ENCODE assay signal across 21 cellular contexts in the genomic region with DNA sequence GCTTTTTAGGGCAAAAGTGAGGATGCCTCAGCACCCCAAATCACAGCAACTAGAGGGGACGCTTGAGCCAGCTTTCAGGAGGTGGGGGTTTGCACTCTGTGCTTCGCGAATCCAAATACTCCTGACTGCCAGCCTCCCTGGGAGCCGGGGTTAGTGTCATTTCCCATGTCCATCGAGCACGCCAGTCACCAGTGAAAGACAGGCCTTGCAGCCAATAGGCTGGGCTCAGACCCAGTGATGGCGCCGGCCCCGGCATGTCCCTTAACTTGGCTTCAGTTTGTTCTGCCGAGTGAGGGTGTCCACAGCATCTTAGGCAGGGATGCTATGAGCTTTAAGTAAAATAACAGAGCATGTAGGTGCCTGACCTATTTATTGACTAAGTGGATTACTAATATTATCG.
"Had no signal": no experiment of that assay in that cellular context is flagged by ENCODE, and none has a peak within 500 bp of the region (broad histone marks: within the 10 kb centered on the region; RNA-seq: fewer than 3 reads in every experiment).

No MANE protein-coding gene starts in this region.

- H3K4me1 Mint-ChIP-seq: activated naive CD4-positive, alpha-beta T cell treated with anti-CD3 and anti-CD28 coated beads, Interleukin-2, amount 50 U/mL, for 24 hours had no signal

- H3K9me3 ChIP-seq: body of pancreas, mucosa of descending colon, spleen, testis, uterus had no signal

- H3K4me3 ChIP-seq: body of pancreas, cardiac muscle cell, hepatocyte, mucosa of descending colon, spleen, testis, uterus had no signal

- ATAC-seq: body of pancreas, mucosa of descending colon had no signal

- H3K9me3 Mint-ChIP-seq: activated CD4-positive, alpha-beta memory T cell treated with anti-CD3 and anti-CD28 coated beads for 36 hours; activated naive CD4-positive, alpha-beta T cell treated with anti-CD3 and anti-CD28 coated beads, Interleukin-2, amount 50 U/mL, for 24 hours; memory B cell; T-helper 1 cell treated with Interleukin-12 subunit alpha and Interleukin-12 subunit beta and Interleukin-4 antibody, amounts not matched to agents 30 μg/mL and 1 μg/mL, for 36 hours had no signal

- H3K4me3 Mint-ChIP-seq: activated CD4-positive, alpha-beta memory T cell treated with anti-CD3 and anti-CD28 coated beads for 36 hours; activated naive CD4-positive, alpha-beta T cell treated with anti-CD3 and anti-CD28 coated beads, Interleukin-2, amount 50 U/mL, for 24 hours; memory B cell; T-helper 1 cell treated with Interleukin-12 subunit alpha and Interleukin-12 subunit beta and Interleukin-4 antibody, amounts not matched to agents 30 μg/mL and 1 μg/mL, for 36 hours had no signal

- H3K27me3 ChIP-seq: body of pancreas, cardiac muscle cell, hepatocyte, spleen, testis, uterus had no signal

- H3K27me3 Mint-ChIP-seq: activated CD4-positive, alpha-beta memory T cell treated with anti-CD3 and anti-CD28 coated beads for 36 hours; activated naive CD4-positive, alpha-beta T cell treated with anti-CD3 and anti-CD28 coated beads, Interleukin-2, amount 50 U/mL, for 24 hours; memory B cell had no signal

- DNase-seq: activated CD4-positive, alpha-beta memory T cell treated with anti-CD3 and anti-CD28 coated beads for 36 hours; activated CD4-positive, alpha-beta T cell treated with anti-CD3 and anti-CD28 coated beads for 4 hours; activated CD4-positive, CD25-positive, alpha-beta regulatory T cell; activated gamma-delta T cell; body of pancreas; erythroblast; foreskin fibroblast; mucosa of descending colon; retina; spleen; stimulated activated CD4-positive, alpha-beta T cell treated with anti-CD3 and anti-CD28 coated beads, Interleukin-4, amount 100 ng/mL, for 1 hour; stimulated activated naive CD4-positive, alpha-beta T cell; T1000; testis; trophoblast cell; uterus had no signal

- H3K27ac Mint-ChIP-seq: activated CD4-positive, alpha-beta memory T cell treated with anti-CD3 and anti-CD28 coated beads for 36 hours; activated naive CD4-positive, alpha-beta T cell treated with anti-CD3 and anti-CD28 coated beads, Interleukin-2, amount 50 U/mL, for 24 hours; memory B cell; T-helper 1 cell treated with Interleukin-12 subunit alpha and Interleukin-12 subunit beta and Interleukin-4 antibody, amounts not matched to agents 30 μg/mL and 1 μg/mL, for 36 hours had no signal

- H3K4me1 ChIP-seq: uterus had no signal

- H3K36me3 Mint-ChIP-seq: activated CD4-positive, alpha-beta memory T cell treated with anti-CD3 and anti-CD28 coated beads for 36 hours; activated naive CD4-positive, alpha-beta T cell treated with anti-CD3 and anti-CD28 coated beads, Interleukin-2, amount 50 U/mL, for 24 hours had no signal

- H3K27ac ChIP-seq: cardiac muscle cell, hepatocyte, spleen, testis, uterus had no signal
